Comparison of ENCODE assay signal across 8 cellular contexts in genomic region chr10:3095373-3096139, GRCh38. TPM values are rescaled to one million over a fixed set of nuclear protein-coding genes. Genes with fewer than 3 reads are reported as not detected.
DNase-seq lines count a peak whose midpoint lies in the region; ATAC-seq and TF ChIP-seq lines count a peak whose summit lies in the region.

No MANE protein-coding gene starts in this region.

- H3K4me3 ChIP-seq in astrocyte of the cerebellum (ENCODE audit: low read depth, low read length) (no peak overlapping the region), kidney epithelial cell (ENCODE audit: low read depth, low read length) (no peak overlapping the region)

- DNase-seq in Caki2 (ENCODE audit: low read depth), result peak; percentile 97
- DNase-seq in SIG-M5 treated with dmso at 0.1 percent for 504 hours (lab: John Stamatoyannopoulos, UW; ENCODE audit: unreplicated experiment), result peak; percentile 89
- DNase-seq in astrocyte of the cerebellum (ENCODE audit: low read depth), result peak; percentile 96
- DNase-seq in kidney epithelial cell (ENCODE audit: low read depth), result peak; percentile 99
- DNase-seq in stimulated activated CD4-positive, alpha-beta T cell treated with anti-CD3 and anti-CD28 coated beads, Interleukin-2, amount 100 ng/mL, for 48 hours, result peak; percentile 41 to 42
- DNase-seq in NK-92 treated with Interleukin-12 subunit alpha and Interleukin-12 subunit beta, amount 100 ng/mL, for 24 hours (lab: John Stamatoyannopoulos, UW), result no peak
- DNase-seq in DMS153 (lab: John Stamatoyannopoulos, UW), result no peak

- ATAC-seq in HG02763 (IDR thresholded peaks at IDR 0.05; ENCODE audit: unreplicated experiment), result peak; percentile 59

- TF ChIP-seq CTCF in astrocyte of the cerebellum (IDR thresholded peaks at IDR 0.05; ENCODE audit: low read depth, low read length, missing control alignments) (no peak), kidney epithelial cell (IDR thresholded peaks at IDR 0.05; ENCODE audit: insufficient read depth, low read length, poor library complexity, severe bottlenecking) (no peak)

- peaks cover 3% of the 10 kb centered on the region for H3K36me3 ChIP-seq in kidney epithelial cell (ENCODE audit: control insufficient read depth, insufficient read depth, low read length)

- in situ Hi-C loops in Caki2 (cut with HindIII; ENCODE audit: low pct_unique_long_range_greater_than_20kb, low sequenced_read_pairs), result no loop called here
- in situ Hi-C loops in astrocyte of the cerebellum (cut with HindIII; ENCODE audit: low sequenced_read_pairs), result no loop called here

- H3K27me3 ChIP-seq in kidney epithelial cell (ENCODE audit: control insufficient read depth, insufficient read depth, low read length), result no peaks in the 10 kb centered on the region

RNA-seq across cellular contexts. Expression of gene PFKP, which starts 28.2 kb away (rescaled TPM):
- total RNA-seq in Caki2 (2014; rRNA removed; shearing (Covaris generic); ENCODE audit: low replicate concordance), result 966 and 971 TPM in 2 replicates
- total RNA-seq in kidney epithelial cell, result 292 and 295 TPM in 2 replicates

Comparison
In these comparisons a context has a peak if more than half of its experiments do, and no peak if none do; other contexts are left out.
1. DNase-seq: peak in Caki2 (single experiment), SIG-M5 treated with dmso at 0.1 percent for 504 hours (single experiment), astrocyte of the cerebellum (single experiment), kidney epithelial cell (single experiment) and stimulated activated CD4-positive, alpha-beta T cell treated with anti-CD3 and anti-CD28 coated beads, Interleukin-2, amount 100 ng/mL, for 48 hours (2 of 2); none in NK-92 treated with Interleukin-12 subunit alpha and Interleukin-12 subunit beta, amount 100 ng/mL, for 24 hours (single experiment) and DMS153 (single experiment).